In the genomic region with DNA sequence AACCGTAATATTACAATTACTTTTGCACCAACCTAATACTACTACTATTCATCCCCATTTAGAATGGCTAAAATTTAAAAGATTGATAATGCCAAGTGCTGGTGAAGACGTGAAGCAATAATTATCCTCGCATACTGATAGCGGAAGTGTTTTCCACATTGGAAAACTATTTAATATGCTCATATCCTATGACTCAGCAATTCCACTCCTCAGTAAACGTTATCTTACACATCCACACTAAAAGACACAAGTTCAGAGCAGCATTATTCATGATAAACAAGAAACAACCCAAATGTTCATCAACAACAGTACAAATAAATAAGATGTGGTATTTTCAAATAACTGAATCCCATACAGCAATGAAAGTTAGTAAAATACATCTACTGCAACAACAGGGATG, we compare ENCODE assay signal across 19 cellular contexts.
DNase-seq lines count a peak whose midpoint lies in the region; ATAC-seq, FAIRE-seq and TF ChIP-seq lines count a peak whose summit lies in the region.
"Had no signal": no experiment of that assay in that cellular context is flagged by ENCODE, and none has a peak within 500 bp of the region (broad histone marks: within the 10 kb centered on the region; RNA-seq: fewer than 3 reads in every experiment).

No MANE protein-coding gene starts in this region.

- no peaks in the 10 kb centered on the region for H3K27me3 Mint-ChIP-seq in stimulated activated naive B cell treated with anti-CD40 and anti-IgM and Interleukin-4, amounts not matched to agents 10 μg/mL and 1 μg/mL and 100 μg/mL, for 72 hours

- H3K4me3 ChIP-seq in IMR-90 (ENCODE audit: insufficient read depth, low read depth, low read length) (no peak overlapping the region), choroid plexus epithelial cell (ENCODE audit: low read depth, low read length) (no peak overlapping the region)
- H3K4me3 ChIP-seq: BLaER1 treated with 17β-estradiol and CSF1 and Interleukin-3, amounts not matched to agents 10 nM and 100 nM had no signal

- FAIRE-seq in D721Med (lab: Jason Lieb, UNC), result peak; percentile 25
- FAIRE-seq: GM12892 had no signal

- no peak overlapping the region for H3K23ac ChIP-seq in IMR-90 (ENCODE audit: low read depth, low read length)

- TF ChIP-seq POLR2A in IMR-90 (IDR thresholded peaks at IDR 0.05; ENCODE audit: low read depth, low read length), result no peak

- no peak overlapping the region for H2BK20ac ChIP-seq in IMR-90 (ENCODE audit: low read depth, low read length)

- dilution Hi-C loops in IMR-90 (cut with HindIII; ENCODE audit: low sequenced_read_pairs, unreplicated experiment), result no loop called here

- no peak overlapping the region for H4K91ac ChIP-seq in IMR-90 (ENCODE audit: insufficient read depth, low read depth, low read length)

- H3K14ac ChIP-seq in IMR-90 (replicated peaks; ENCODE audit: low read depth, low read length), result no peak overlapping the region

- WGBS in IMR-90 (ENCODE audit: extremely low coverage in 2 of 2, insufficient read length in 1 of 2), 2 experiments, result 100% methylated on average over 1 to 3 of the region's 5 CpGs

- H3K27ac ChIP-seq in IMR-90 (ENCODE audit: insufficient read depth, low read length), result no peak overlapping the region
- H3K27ac ChIP-seq: BLaER1 treated with 17β-estradiol and CSF1 and Interleukin-3, amounts not matched to agents 10 nM and 100 nM; RWPE1 had no signal

- H3K4me1 Mint-ChIP-seq in stimulated activated naive B cell treated with anti-CD40 and anti-IgM and Interleukin-4, amounts not matched to agents 10 μg/mL and 1 μg/mL and 100 μg/mL, for 72 hours, result peaks cover 0 to 2% of the 10 kb centered on the region in 2 donors

- no peaks in the 10 kb centered on the region for H3K79me1 ChIP-seq in IMR-90 (ENCODE audit: low read depth in 1 of 2, low read length in 2 of 2)

- no peak for TF ChIP-seq RAD21 in IMR-90 (IDR thresholded peaks at IDR 0.05; ENCODE audit: low read length)

- H4K20me1 ChIP-seq in IMR-90 (ENCODE audit: insufficient read depth, low read length), result no peaks in the 10 kb centered on the region

- H2BK5ac ChIP-seq in IMR-90 (ENCODE audit: low read depth, low read length, poor library complexity, severe bottlenecking), result no peak overlapping the region

- no peaks in the 10 kb centered on the region for H3K27me3 ChIP-seq in IMR-90 (ENCODE audit: control insufficient read depth, insufficient read depth, low read length)
- H3K27me3 ChIP-seq: BLaER1 treated with 17β-estradiol and CSF1 and Interleukin-3, amounts not matched to agents 10 nM and 100 nM had no signal

- no peak overlapping the region for H3K4me3 Mint-ChIP-seq in stimulated activated naive B cell treated with anti-CD40 and anti-IgM and Interleukin-4, amounts not matched to agents 10 μg/mL and 1 μg/mL and 100 μg/mL, for 72 hours
- H3K4me3 Mint-ChIP-seq: CD8-positive, alpha-beta T cell had no signal

- no peaks in the 10 kb centered on the region for H3K4me1 ChIP-seq in IMR-90 (ENCODE audit: control insufficient read depth, insufficient read depth, low read length)
- H3K4me1 ChIP-seq: BLaER1 treated with 17β-estradiol and CSF1 and Interleukin-3, amounts not matched to agents 10 nM and 100 nM had no signal

- H3K56ac ChIP-seq in IMR-90 (ENCODE audit: extremely low read depth, insufficient read depth, low read length), result no peak overlapping the region

- DNase-seq in D721Med (ENCODE audit: insufficient read length, low spot score) (no peak), IMR-90 (peak; percentile 5), choroid plexus epithelial cell (ENCODE audit: low read depth) (peak; percentile 19), lung microvascular endothelial cell (ENCODE audit: low read depth in 2 of 2) (peak; percentile 10 to 29), posterior vena cava (ENCODE audit: low spot score) (no peak)
- no peak for DNase-seq in activated CD4-positive, alpha-beta T cell treated with anti-CD3 and anti-CD28 coated beads, Interleukin-2, amount 50 U/mL, for 48 hours
- DNase-seq in stimulated activated naive B cell treated with anti-CD40 and anti-IgM and Interleukin-4, amounts not matched to agents 10 μg/mL and 1 μg/mL and 100 μg/mL, for 72 hours, result no peak
- DNase-seq: Calu3; CD8-positive, alpha-beta T cell; DMS53; H7; NCI-H1417; NCI-H187 treated with DMSO at 0.1 percent for 48 hours; NCI-H345; NCI-H524 treated with DMSO at 0.1 percent for 48 hours; SIG-M5 had no signal

- no peak overlapping the region for H2BK15ac ChIP-seq in IMR-90 (ENCODE audit: low read depth, low read length)

- no peak overlapping the region for H3K4me2 ChIP-seq in IMR-90 (ENCODE audit: low read depth, low read length)
- H3K4me2 ChIP-seq: BLaER1 treated with 17β-estradiol and CSF1 and Interleukin-3, amounts not matched to agents 10 nM and 100 nM had no signal

- TF ChIP-seq CTCF in D721Med (IDR thresholded peaks at IDR 0.05; ENCODE audit: insufficient read depth, missing control alignments) (no peak), IMR-90 (conservative IDR thresholded peaks at IDR 0.05; ENCODE audit: low read depth, low read length) (no peak), choroid plexus epithelial cell (conservative IDR thresholded peaks at IDR 0.05; ENCODE audit: low read depth, low read length) (no peak)

- H3K18ac ChIP-seq in IMR-90 (ENCODE audit: low read depth, low read length), result no peak overlapping the region

- BruUV-seq in IMR-90 (replicated peaks; lab: Mats Ljungman, UMichigan), result no TSS peak

- in situ Hi-C loops in IMR-90 (cut with MboI; ENCODE audit: low sequenced_read_pairs), result no loop called here

- H3K36me3 Mint-ChIP-seq in stimulated activated naive B cell treated with anti-CD40 and anti-IgM and Interleukin-4, amounts not matched to agents 10 μg/mL and 1 μg/mL and 100 μg/mL, for 72 hours, result peaks cover 35 to 61% of the 10 kb centered on the region in 2 donors

- H2BK120ac ChIP-seq in IMR-90 (ENCODE audit: low read depth, low read length), result no peak overlapping the region

- CTCF ChIA-PET in IMR-90 (lab: Yijun Ruan, JAX), result no interaction called here

- intact Hi-C loops in IMR-90 (cut with micrococcal nuclease) (no loop called here), posterior vena cava (cut with DNase I) (no loop called here)

- H3K27ac Mint-ChIP-seq in stimulated activated naive B cell treated with anti-CD40 and anti-IgM and Interleukin-4, amounts not matched to agents 10 μg/mL and 1 μg/mL and 100 μg/mL, for 72 hours, result no peak overlapping the region
- H3K27ac Mint-ChIP-seq: CD8-positive, alpha-beta T cell had no signal

- H3K9ac ChIP-seq in IMR-90 (ENCODE audit: low read depth, low read length), result no peak overlapping the region
- H3K9ac ChIP-seq: BLaER1 treated with 17β-estradiol and CSF1 and Interleukin-3, amounts not matched to agents 10 nM and 100 nM had no signal

- no peak overlapping the region for H3K4ac ChIP-seq in IMR-90 (ENCODE audit: low read depth, low read length)

- peaks cover 5 to 9% of the 10 kb centered on the region in 2 donors for H3K9me3 Mint-ChIP-seq in stimulated activated naive B cell treated with anti-CD40 and anti-IgM and Interleukin-4, amounts not matched to agents 10 μg/mL and 1 μg/mL and 100 μg/mL, for 72 hours

- peaks cover 2% of the 10 kb centered on the region; the same call in 1 of the 2 replicates for H3K36me3 ChIP-seq in IMR-90 (ENCODE audit: control insufficient read depth, insufficient read depth, low read length)

- H2AK5ac ChIP-seq in IMR-90 (ENCODE audit: low read depth, low read length), result no peak overlapping the region

- H2AK9ac ChIP-seq in IMR-90 (replicated peaks; ENCODE audit: low read depth, low read length, poor library complexity), result no peak overlapping the region

- H3K9me1 ChIP-seq in IMR-90 (ENCODE audit: insufficient read depth, low read length), result no peaks in the 10 kb centered on the region

- H4K5ac ChIP-seq in IMR-90 (ENCODE audit: low read depth, low read length), result no peak overlapping the region

- no peaks in the 10 kb centered on the region for H3K9me3 ChIP-seq in IMR-90 (ENCODE audit: control insufficient read depth, insufficient read depth, low read length)

- H4K8ac ChIP-seq in IMR-90 (ENCODE audit: low read depth in 2 of 2, low read length in 2 of 2), result no peak overlapping the region

- H2AFZ ChIP-seq in IMR-90 (replicated peaks; ENCODE audit: low read length, poor library complexity), result no peak overlapping the region

- POLR2A ChIA-PET in IMR-90 (lab: Charles Lee; ENCODE audit: unreplicated experiment), result no interaction called here

- ATAC-seq in IMR-90 (ENCODE audit: low read depth), result no peak
- ATAC-seq in stimulated activated naive B cell treated with anti-CD40 and anti-IgM and Interleukin-4, amounts not matched to agents 10 μg/mL and 1 μg/mL and 100 μg/mL, for 72 hours (replicated peaks), result no peak
- ATAC-seq: CD8-positive, alpha-beta T cell had no signal

TF ChIP-seq in IMR-90, 13 proteins besides CTCF, POLR2A, EP300 and RAD21:
- TF ChIP-seq NFE2L2 (IDR thresholded peaks at IDR 0.05; ENCODE audit: low read depth, low read length) (peak; percentile 86), MAZ (IDR thresholded peaks at IDR 0.05; ENCODE audit: borderline replicate concordance, low read depth, low read length) (no peak), MAFK (IDR thresholded peaks at IDR 0.05; ENCODE audit: low read depth, low read length) (peak; percentile 74)

Comparison
In these comparisons a context has a peak if more than half of its experiments do, and no peak if none do; other contexts are left out.
1. DNase-seq: peak in IMR-90 (single experiment), choroid plexus epithelial cell (single experiment) and lung microvascular endothelial cell (2 of 2); none in D721Med (single experiment), posterior vena cava (single experiment), activated CD4-positive, alpha-beta T cell treated with anti-CD3 and anti-CD28 coated beads, Interleukin-2, amount 50 U/mL, for 48 hours (0 of 2) and stimulated activated naive B cell treated with anti-CD40 and anti-IgM and Interleukin-4, amounts not matched to agents 10 μg/mL and 1 μg/mL and 100 μg/mL, for 72 hours (single experiment).